1 cellular context compared by ENCODE assay signal in genomic region chr6:158605266-158605878, GRCh38.
TF ChIP-seq lines count a peak whose summit lies in the region.

No MANE protein-coding gene starts in this region.

TF ChIP-seq in IMR-90, 13 proteins besides CTCF, POLR2A, EP300 and RAD21 (continued from another document):
- no peak for TF ChIP-seq BHLHE40 (IDR thresholded peaks at IDR 0.05; ENCODE audit: low read depth, low read length)
- no peak for TF ChIP-seq RCOR1 (IDR thresholded peaks at IDR 0.05; ENCODE audit: insufficient replicate concordance, low read length)
- 0 out of 2 replicates have a peak, but pooled peaks have one; percentile 35 for TF ChIP-seq MXI1 (IDR thresholded peaks at IDR 0.05; ENCODE audit: borderline replicate concordance, low read depth, low read length)
- peak; percentile 91 for TF ChIP-seq SMC3 (IDR thresholded peaks at IDR 0.05; ENCODE audit: low read depth, low read length)
